ENCODE assay signal across 21 cellular contexts in the genomic region with DNA sequence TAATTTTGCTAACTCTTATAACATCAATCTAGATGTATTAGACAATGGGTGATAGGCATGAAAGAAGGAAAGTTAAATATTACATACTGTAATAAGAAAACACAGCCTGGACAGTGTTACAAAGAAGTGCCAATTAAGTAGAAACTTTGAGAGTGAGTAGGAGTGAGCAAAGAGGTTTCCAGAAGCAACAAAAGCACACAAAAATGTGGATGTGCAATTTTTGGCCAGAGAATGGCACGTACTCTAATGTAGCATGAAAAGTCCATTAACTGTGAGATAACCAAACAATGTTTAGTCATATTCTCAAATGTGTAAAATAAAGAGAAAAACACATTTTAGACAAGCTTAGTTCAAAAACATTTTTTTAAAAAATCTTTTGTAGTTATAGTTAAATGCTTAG.
"Had no signal": no experiment of that assay in that cellular context is flagged by ENCODE, and none has a peak within 500 bp of the region (broad histone marks: within the 10 kb centered on the region; RNA-seq: fewer than 3 reads in every experiment).

No MANE protein-coding gene starts in this region.

- H3K27me3 Mint-ChIP-seq: activated CD4-positive, alpha-beta memory T cell treated with anti-CD3 and anti-CD28 coated beads, Interleukin-2, amount 10 ng/mL, durations not matched to agents 7 days and 5 days; activated naive CD4-positive, alpha-beta T cell treated with anti-CD3 and anti-CD28 coated beads, Interleukin-2, amount 10 ng/mL, durations not matched to agents 7 days and 5 days; naive thymus-derived CD4-positive, alpha-beta T cell; stimulated activated naive B cell treated with anti-CD40 and anti-IgM and Interleukin-4, amounts not matched to agents 10 μg/mL and 1 μg/mL and 100 μg/mL, for 72 hours; T-helper 17 cell had no signal

- H3K27ac Mint-ChIP-seq: activated CD4-positive, alpha-beta memory T cell treated with anti-CD3 and anti-CD28 coated beads, Interleukin-2, amount 10 ng/mL, durations not matched to agents 7 days and 5 days; activated naive CD4-positive, alpha-beta T cell treated with anti-CD3 and anti-CD28 coated beads, Interleukin-2, amount 10 ng/mL, durations not matched to agents 7 days and 5 days; immature natural killer cell; naive thymus-derived CD4-positive, alpha-beta T cell; stimulated activated naive B cell treated with anti-CD40 and anti-IgM and Interleukin-4, amounts not matched to agents 10 μg/mL and 1 μg/mL and 100 μg/mL, for 72 hours; T-helper 17 cell had no signal

- H3K4me1 ChIP-seq: breast epithelium, left lung, transverse colon, uterus had no signal

- H3K4me3 Mint-ChIP-seq: activated CD4-positive, alpha-beta memory T cell treated with anti-CD3 and anti-CD28 coated beads, Interleukin-2, amount 10 ng/mL, durations not matched to agents 7 days and 5 days; activated naive CD4-positive, alpha-beta T cell treated with anti-CD3 and anti-CD28 coated beads, Interleukin-2, amount 10 ng/mL, durations not matched to agents 7 days and 5 days; immature natural killer cell; naive thymus-derived CD4-positive, alpha-beta T cell; stimulated activated naive B cell treated with anti-CD40 and anti-IgM and Interleukin-4, amounts not matched to agents 10 μg/mL and 1 μg/mL and 100 μg/mL, for 72 hours; T-helper 17 cell had no signal

- DNase-seq: activated CD4-positive, alpha-beta memory T cell treated with anti-CD3 and anti-CD28 coated beads, Interleukin-2, amount 10 ng/mL, durations not matched to agents 7 days and 5 days; activated CD4-positive, alpha-beta T cell treated with anti-CD3 and anti-CD28 coated beads for 48 hours; activated effector memory CD4-positive, alpha-beta T cell treated with anti-CD3 and anti-CD28 coated beads, Interleukin-2, amount 50 U/mL, for 16 hours; activated naive CD4-positive, alpha-beta T cell treated with anti-CD3 and anti-CD28 coated beads, Interleukin-2, amount 10 ng/mL, durations not matched to agents 7 days and 5 days; foreskin fibroblast; heart right ventricle; immature natural killer cell; kidney glomerular epithelial cell; left lung; naive thymus-derived CD4-positive, alpha-beta T cell; stimulated activated CD4-positive, alpha-beta T cell treated with anti-CD3 and anti-CD28 coated beads, Interleukin-15, amount 100 ng/mL, for 24 hours; stimulated activated naive B cell treated with anti-CD40 and anti-IgM and Interleukin-4, amounts not matched to agents 10 μg/mL and 1 μg/mL and 100 μg/mL, for 72 hours; T-helper 17 cell; transverse colon; uterus had no signal

- H3K9me3 ChIP-seq: breast epithelium, transverse colon, uterus had no signal

- H3K36me3 ChIP-seq: breast epithelium, heart right ventricle, left lung, transverse colon, uterus had no signal

- H3K27me3 ChIP-seq: breast epithelium, heart right ventricle, left lung, transverse colon, uterus had no signal

- H3K4me3 ChIP-seq: breast epithelium, coronary artery, heart right ventricle, left lung, lung, smooth muscle cell, transverse colon, uterus had no signal

- H3K36me3 Mint-ChIP-seq: activated naive CD4-positive, alpha-beta T cell treated with anti-CD3 and anti-CD28 coated beads, Interleukin-2, amount 10 ng/mL, durations not matched to agents 7 days and 5 days; naive thymus-derived CD4-positive, alpha-beta T cell; stimulated activated naive B cell treated with anti-CD40 and anti-IgM and Interleukin-4, amounts not matched to agents 10 μg/mL and 1 μg/mL and 100 μg/mL, for 72 hours had no signal

- ATAC-seq: heart right ventricle; left lung; naive thymus-derived CD4-positive, alpha-beta T cell; sciatic nerve; stimulated activated naive B cell treated with anti-CD40 and anti-IgM and Interleukin-4, amounts not matched to agents 10 μg/mL and 1 μg/mL and 100 μg/mL, for 72 hours; T-helper 17 cell had no signal

- H3K4me1 Mint-ChIP-seq: activated CD4-positive, alpha-beta memory T cell treated with anti-CD3 and anti-CD28 coated beads, Interleukin-2, amount 10 ng/mL, durations not matched to agents 7 days and 5 days; activated naive CD4-positive, alpha-beta T cell treated with anti-CD3 and anti-CD28 coated beads, Interleukin-2, amount 10 ng/mL, durations not matched to agents 7 days and 5 days; immature natural killer cell; naive thymus-derived CD4-positive, alpha-beta T cell; stimulated activated naive B cell treated with anti-CD40 and anti-IgM and Interleukin-4, amounts not matched to agents 10 μg/mL and 1 μg/mL and 100 μg/mL, for 72 hours; T-helper 17 cell had no signal

- H3K27ac ChIP-seq: breast epithelium, coronary artery, epithelial cell of prostate, heart right ventricle, left lung, transverse colon, uterus had no signal
